8 cellular contexts compared by ENCODE assay signal in the genomic region with DNA sequence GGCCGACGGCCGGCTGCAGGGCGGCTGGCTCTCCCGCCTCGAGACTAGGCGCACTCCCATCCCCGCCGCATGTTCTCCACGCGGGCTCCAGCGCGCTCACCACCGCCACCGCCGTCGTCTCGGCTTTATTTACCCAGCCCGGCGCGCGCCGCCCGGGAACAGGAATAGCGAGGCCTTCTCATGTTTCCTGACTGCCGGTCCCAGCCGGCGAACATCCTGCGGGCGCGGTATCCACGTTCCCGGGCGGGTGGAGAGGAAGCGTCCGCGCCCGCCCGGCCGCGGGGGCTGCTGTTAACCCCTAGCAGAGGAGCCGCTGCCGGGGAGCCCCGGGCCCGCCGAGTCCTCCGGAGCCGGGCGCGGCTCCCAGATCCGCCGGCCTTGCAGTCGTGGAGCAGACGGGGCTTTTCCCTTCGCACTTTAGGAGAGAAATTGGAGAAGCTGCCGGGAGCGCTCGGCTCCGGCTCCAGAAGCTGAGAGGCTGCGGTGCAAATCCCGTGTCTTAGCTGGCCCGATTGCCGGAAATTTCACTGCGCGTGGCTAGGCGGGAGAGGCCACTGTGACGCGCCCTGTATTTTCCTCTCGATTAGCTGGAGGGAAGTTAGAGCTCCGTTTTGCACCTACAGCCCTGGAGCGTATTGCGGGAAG. TPM values are rescaled to one million over a fixed set of nuclear protein-coding genes. Genes with fewer than 3 reads are reported as not detected.
DNase-seq lines count a peak whose midpoint lies in the region; ATAC-seq, FAIRE-seq and TF ChIP-seq lines count a peak whose summit lies in the region.

MKX (minus strand) TSS at position 101 of the 645 bp plus-strand sequence. CDS start 2,404 bp downstream, outside the sequence.

- H3K9me3 ChIP-seq in adipocyte (ENCODE audit: control insufficient read depth, low read length): no peaks in the 10 kb centered on the region
- H3K9me3 ChIP-seq in iPS-20b (ENCODE audit: insufficient read depth, low read depth, low read length): no peaks in the 10 kb centered on the region; the same call in 1 of the 2 replicates
- no peaks in the 10 kb centered on the region for H3K9me3 ChIP-seq in small intestine (ENCODE audit: control insufficient read depth, low read depth)

- FAIRE-seq in small intestine (lab: Jason Lieb, UNC): no peak

- 1 to 3% (median 3%) methylated on average over 64 to 72 of the region's 72 CpGs for WGBS in small intestine, 3 donors

- H3K27me3 ChIP-seq in adipocyte (replicated peaks; ENCODE audit: control insufficient read depth, insufficient read depth, low read length) (peaks cover 62% of the 10 kb centered on the region), iPS-20b (ENCODE audit: insufficient read depth, low read length) (peaks cover 100% of the 10 kb centered on the region), small intestine (ENCODE audit: control insufficient read depth in 2 of 2, insufficient read depth in 2 of 2, low read length in 2 of 2) (peaks cover 25 to 40% of the 10 kb centered on the region in 2 donors)

- ATAC-seq in HG03460 (IDR thresholded peaks at IDR 0.05; ENCODE audit: unreplicated experiment): no peak
- no peak for ATAC-seq in HG03432 (IDR thresholded peaks at IDR 0.05; ENCODE audit: unreplicated experiment)

- H3K36me3 ChIP-seq in adipocyte (ENCODE audit: control insufficient read depth, insufficient read depth, low read length, severe bottlenecking): no peaks in the 10 kb centered on the region
- no peaks in the 10 kb centered on the region for H3K36me3 ChIP-seq in iPS-20b (ENCODE audit: insufficient read depth, low read depth, low read length)
- H3K36me3 ChIP-seq in small intestine (ENCODE audit: control insufficient read depth in 2 of 2, insufficient read depth in 2 of 2, low read length in 2 of 2): no peaks in the 10 kb centered on the region

- peak within 1 kb of the TSS; percentile 82 for H3K4me3 ChIP-seq in adipocyte (ENCODE audit: low read length)
- H3K4me3 ChIP-seq in iPS-20b (ENCODE audit: low read length): peak within 1 kb of the TSS; percentile 80
- H3K4me3 ChIP-seq in small intestine (ENCODE audit: low read depth in 1 of 2, low read length in 2 of 2): peak within 1 kb of the TSS; percentile 1 to 80

- H3K9ac ChIP-seq in adipocyte (ENCODE audit: low read length) (peak within 1 kb of the TSS; percentile 86), iPS-20b (ENCODE audit: low read depth, low read length) (peak within 1 kb of the TSS; percentile 46; the same call in 1 of the 2 replicates)

- no peak for TF ChIP-seq CTCF in C4-2B (conservative IDR thresholded peaks at IDR 0.05)

- H3K4me1 ChIP-seq in adipocyte (ENCODE audit: control insufficient read depth, insufficient read depth, low read length) (peaks cover 19% of the 10 kb centered on the region), iPS-20b (ENCODE audit: insufficient read depth, low read length) (peaks cover 9% of the 10 kb centered on the region; the same call in 1 of the 2 replicates), small intestine (ENCODE audit: control insufficient read depth in 2 of 2, insufficient read depth in 1 of 2, low read depth in 1 of 2, low read length in 1 of 2) (peaks cover 4 to 6% of the 10 kb centered on the region in 2 donors)

- DNase-seq in NCI-H1048 (lab: John Stamatoyannopoulos, UW) (peak; percentile 47), adipocyte (ENCODE audit: low read depth) (peak; percentile 97), small intestine (no peak), HuH-7.5 (ENCODE audit: low spot score) (no peak)

- H3K27ac ChIP-seq in C4-2B (peak within 1 kb of the TSS; percentile 47), iPS-20b (ENCODE audit: low read length) (no peak within 1 kb of the TSS), small intestine (ENCODE audit: low read depth in 1 of 2, low read length in 1 of 2) (no peak within 1 kb of the TSS)

RNA-seq across cellular contexts. Expression of gene MKX, which starts in this region (rescaled TPM):
- polyA plus RNA-seq in small intestine: under 1 TPM in 2 of 3 donors, not detected in 1; 0.27 to 0.31 TPM

Comparison
In these comparisons a context has a peak if more than half of its experiments do, and no peak if none do; other contexts are left out.
1. DNase-seq: peak in NCI-H1048 (single experiment) and adipocyte (single experiment); none in small intestine (single experiment) and HuH-7.5 (single experiment).
2. Peak in every context shown above with its lines, with median percentiles within 50 percentile points of each other: H3K4me3 ChIP-seq.